In the genomic region with DNA sequence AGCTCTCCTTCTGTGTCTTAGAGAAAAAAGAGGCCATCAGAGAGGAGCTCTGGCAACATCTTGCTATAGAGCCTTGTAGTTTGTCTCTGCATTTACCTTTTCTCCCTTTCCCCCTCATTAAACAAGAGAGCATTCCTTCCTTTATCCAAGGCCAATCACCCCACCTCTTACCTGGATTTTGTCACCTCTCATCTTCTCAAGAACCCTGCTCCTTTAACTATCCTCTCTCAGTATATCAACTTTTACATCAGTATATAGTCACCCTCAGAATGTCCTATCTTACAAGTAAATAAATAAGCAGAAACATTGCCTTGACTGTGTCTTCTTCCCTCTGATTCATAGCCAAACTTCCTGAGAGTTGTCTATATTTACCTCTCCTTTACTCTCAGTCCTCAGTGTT, we compare ENCODE assay signal across 15 cellular contexts.
DNase-seq lines count a peak whose midpoint lies in the region; ATAC-seq and TF ChIP-seq lines count a peak whose summit lies in the region.
"Had no signal": no experiment of that assay in that cellular context is flagged by ENCODE, and none has a peak within 500 bp of the region (broad histone marks: within the 10 kb centered on the region; RNA-seq: fewer than 3 reads in every experiment).

No MANE protein-coding gene starts in this region.

- DNase-seq in natural killer cell (no peak), Panc1 (ENCODE audit: low read depth, low spot score) (no peak), mesenchymal stem cell (peak; percentile 45), foreskin melanocyte (no peak), NCI-H1694 (lab: John Stamatoyannopoulos, UW) (no peak)
- no peak for DNase-seq in natural killer cell treated with Interleukin-12 subunit alpha and Interleukin-12 subunit beta and Interleukin-15 and Interleukin-18, amount 100 ng/mL, for 72 hours (ENCODE audit: low spot score)
- DNase-seq: DMS53, MM.1S, NCI-H1092 treated with DMSO at 0.1 percent for 48 hours, NCI-H2227 treated with DMSO at 0.1 percent for 48 hours, NCI-H524, SHP77, SK-N-SH had no signal

- H3K4me2 ChIP-seq in mesenchymal stem cell (ENCODE audit: low read length, poor library complexity, severe bottlenecking): no peak overlapping the region
- H3K4me2 ChIP-seq: GM23338, SK-N-SH had no signal

- POLR2A ChIA-PET in Panc1 (lab: Charles Lee): no interaction called here

- H2BK15ac ChIP-seq in mesenchymal stem cell (ENCODE audit: low read depth, poor library complexity, severe bottlenecking): no peak overlapping the region

- H3K27me3 ChIP-seq in Panc1 (ENCODE audit: control insufficient read depth, insufficient read depth, low read length) (no peaks in the 10 kb centered on the region), mesenchymal stem cell (ENCODE audit: control insufficient read depth in 1 of 2, insufficient read depth in 1 of 2, low read length in 2 of 2) (no peaks in the 10 kb centered on the region)

- H2AK5ac ChIP-seq in mesenchymal stem cell (ENCODE audit: low read length, severe bottlenecking): no peak overlapping the region

- H2AFZ ChIP-seq in mesenchymal stem cell (ENCODE audit: low read depth, low read length): no peak overlapping the region
- H2AFZ ChIP-seq: GM23338 had no signal

- no peak overlapping the region for H3K4me3 ChIP-seq in Panc1 (ENCODE audit: low read depth in 2 of 2, low read length in 2 of 2)
- no peak overlapping the region for H3K4me3 ChIP-seq in mesenchymal stem cell (ENCODE audit: insufficient read depth in 1 of 2, low read depth in 1 of 2, low read length in 2 of 2)
- H3K4me3 ChIP-seq: GM23338 had no signal

- no peak overlapping the region for H3K14ac ChIP-seq in mesenchymal stem cell (ENCODE audit: low read length in 2 of 2)

- peaks cover 3% of the 10 kb centered on the region for H3K79me1 ChIP-seq in mesenchymal stem cell (replicated peaks; ENCODE audit: low read length, poor library complexity, severe bottlenecking)

- no peaks in the 10 kb centered on the region for H3K9me3 Mint-ChIP-seq in natural killer cell
- H3K9me3 Mint-ChIP-seq in natural killer cell treated with Interleukin-12 subunit alpha and Interleukin-12 subunit beta and Interleukin-15 and Interleukin-18, amount 100 ng/mL, for 72 hours: no peaks in the 10 kb centered on the region
- H3K9me3 Mint-ChIP-seq: GM23338 had no signal

- CTCF ChIA-PET in Panc1 (lab: Charles Lee): no interaction called here

- TF ChIP-seq CTCF in natural killer cell (IDR thresholded peaks at IDR 0.05): no peak
- no peak for TF ChIP-seq CTCF in Panc1 (IDR thresholded peaks at IDR 0.05)

- H3K27ac ChIP-seq in Panc1 (ENCODE audit: low read length): peak overlapping the region; percentile 94
- no peak overlapping the region for H3K27ac ChIP-seq in mesenchymal stem cell (ENCODE audit: low read length, poor library complexity, severe bottlenecking)

- no peak overlapping the region for H3K9ac ChIP-seq in mesenchymal stem cell (ENCODE audit: low read length)
- H3K9ac ChIP-seq: SK-N-SH had no signal

- peak overlapping the region; percentile 35 for H2BK120ac ChIP-seq in mesenchymal stem cell (ENCODE audit: low read depth, low read length)

- no peak overlapping the region for H3K23ac ChIP-seq in mesenchymal stem cell (ENCODE audit: low read length in 2 of 2)

- no peak overlapping the region for H4K8ac ChIP-seq in mesenchymal stem cell (ENCODE audit: low read length)

- intact Hi-C loops in natural killer cell (cut with micrococcal nuclease): no loop called here
- intact Hi-C loops in Panc1 (cut with micrococcal nuclease; ENCODE audit: unreplicated experiment): loop anchor here (10.0 kb wide), 1 partner anchor 187 kb away; no protein-coding TSS in a partner anchor

- ATAC-seq in natural killer cell (no peak), Panc1 (no peak), HG03135 (IDR thresholded peaks at IDR 0.05; ENCODE audit: unreplicated experiment) (no peak)
- no peak for ATAC-seq in natural killer cell treated with Interleukin-12 subunit alpha and Interleukin-12 subunit beta and Interleukin-15 and Interleukin-18, amount 100 ng/mL, for 72 hours
- ATAC-seq: GM23338 had no signal

- no peaks in the 10 kb centered on the region for H3K27me3 Mint-ChIP-seq in natural killer cell (ENCODE audit: low read depth in 2 of 2)
- no peaks in the 10 kb centered on the region for H3K27me3 Mint-ChIP-seq in natural killer cell treated with Interleukin-12 subunit alpha and Interleukin-12 subunit beta and Interleukin-15 and Interleukin-18, amount 100 ng/mL, for 72 hours

- H3K4me1 ChIP-seq in Panc1 (ENCODE audit: control insufficient read depth, insufficient read depth, low read length) (peaks cover 30% of the 10 kb centered on the region), mesenchymal stem cell (ENCODE audit: control insufficient read depth, insufficient read depth, low read depth, low read length) (peaks cover 3% of the 10 kb centered on the region)

- no peak overlapping the region for H2BK5ac ChIP-seq in mesenchymal stem cell (ENCODE audit: low read depth, low read length, poor library complexity, severe bottlenecking)

- no peak overlapping the region for H3K4me3 Mint-ChIP-seq in natural killer cell
- no peak overlapping the region for H3K4me3 Mint-ChIP-seq in natural killer cell treated with Interleukin-12 subunit alpha and Interleukin-12 subunit beta and Interleukin-15 and Interleukin-18, amount 100 ng/mL, for 72 hours
- H3K4me3 Mint-ChIP-seq: GM23338 had no signal

- H4K91ac ChIP-seq in mesenchymal stem cell (ENCODE audit: low read length): no peak overlapping the region

- peak overlapping the region in 1 of 2 experiments; percentile 48 for H3K18ac ChIP-seq in mesenchymal stem cell (ENCODE audit: low read depth in 1 of 2, low read length in 2 of 2)

- no TSS peak for BruUV-seq in Panc1 (replicated peaks; lab: Mats Ljungman, UMichigan)

- H3K36me3 ChIP-seq in Panc1 (ENCODE audit: control insufficient read depth, insufficient read depth, low read length) (no peaks in the 10 kb centered on the region), mesenchymal stem cell (ENCODE audit: control insufficient read depth in 1 of 2, insufficient read depth in 2 of 2, low read depth in 1 of 2, low read length in 2 of 2) (no peaks in the 10 kb centered on the region)

- H2BK12ac ChIP-seq in mesenchymal stem cell (ENCODE audit: low read length in 2 of 2): no peak overlapping the region

- peaks cover 17% of the 10 kb centered on the region for H3K36me3 Mint-ChIP-seq in natural killer cell
- H3K36me3 Mint-ChIP-seq in natural killer cell treated with Interleukin-12 subunit alpha and Interleukin-12 subunit beta and Interleukin-15 and Interleukin-18, amount 100 ng/mL, for 72 hours: peaks cover 9% of the 10 kb centered on the region

- peak overlapping the region; percentile 0 to 30 for H3K27ac Mint-ChIP-seq in natural killer cell
- H3K27ac Mint-ChIP-seq in natural killer cell treated with Interleukin-12 subunit alpha and Interleukin-12 subunit beta and Interleukin-15 and Interleukin-18, amount 100 ng/mL, for 72 hours: peak overlapping the region in 1 of 2 donors; percentile 35
- H3K27ac Mint-ChIP-seq: GM23338 had no signal

- in situ Hi-C loops in Panc1 (cut with HindIII; ENCODE audit: low pct_unique_long_range_greater_than_20kb, low sequenced_read_pairs): no loop called here

- peaks cover 3% of the 10 kb centered on the region; the same call in 1 of the 2 replicates for H3K9me3 ChIP-seq in Panc1 (ENCODE audit: control insufficient read depth, insufficient read depth, low read depth, low read length)
- no peaks in the 10 kb centered on the region for H3K9me3 ChIP-seq in mesenchymal stem cell (ENCODE audit: control insufficient read depth, low read length)
- H3K9me3 ChIP-seq: SK-N-SH had no signal

- H3K4me1 Mint-ChIP-seq in natural killer cell: peaks cover 25 to 31% of the 10 kb centered on the region in 2 donors
- H3K4me1 Mint-ChIP-seq in natural killer cell treated with Interleukin-12 subunit alpha and Interleukin-12 subunit beta and Interleukin-15 and Interleukin-18, amount 100 ng/mL, for 72 hours (ENCODE audit: low read depth in 2 of 2): peaks cover 17 to 22% of the 10 kb centered on the region in 2 donors

- H3K4ac ChIP-seq in mesenchymal stem cell (ENCODE audit: low read depth in 1 of 2, low read length in 2 of 2): no peak overlapping the region
